30 cellular contexts compared by ENCODE assay signal in genomic region chr1:162929177-162929576, GRCh38.
"Had no signal": no experiment of that assay in that cellular context is flagged by ENCODE, and none has a peak within 500 bp of the region (broad histone marks: within the 10 kb centered on the region; RNA-seq: fewer than 3 reads in every experiment).

No MANE protein-coding gene starts in this region.

- H3K27ac ChIP-seq: adrenal gland, ascending aorta, epithelial cell of prostate, esophagus squamous epithelium, gastroesophageal sphincter, heart right ventricle had no signal

- H3K27me3 Mint-ChIP-seq: brain had no signal

- H3K36me3 Mint-ChIP-seq: activated CD4-positive, alpha-beta memory T cell treated with anti-CD3 and anti-CD28 coated beads for 36 hours; activated naive CD4-positive, alpha-beta T cell treated with anti-CD3 and anti-CD28 coated beads, Interleukin-2, amount 50 U/mL, for 24 hours; activated naive CD8-positive, alpha-beta T cell treated with anti-CD3 and anti-CD28 coated beads for 36 hours; brain had no signal

- H3K9me3 Mint-ChIP-seq: activated CD4-positive, alpha-beta memory T cell treated with anti-CD3 and anti-CD28 coated beads for 36 hours; activated CD4-positive, alpha-beta T cell treated with anti-CD3 and anti-CD28 coated beads, Interleukin-2, amount 10 ng/mL, durations not matched to agents 24 days and 14 days; activated naive CD4-positive, alpha-beta T cell treated with anti-CD3 and anti-CD28 coated beads for 36 hours; activated naive CD4-positive, alpha-beta T cell treated with anti-CD3 and anti-CD28 coated beads, Interleukin-2, amount 50 U/mL, for 24 hours; activated naive CD8-positive, alpha-beta T cell treated with anti-CD3 and anti-CD28 coated beads for 36 hours; activated naive CD8-positive, alpha-beta T cell treated with anti-CD3 and anti-CD28 coated beads, Interleukin-2, amount 50 U/mL, for 24 hours; activated T-helper 1 cell treated with anti-CD3 and anti-CD28 coated beads, Interleukin-12 subunit alpha, Interleukin-12 subunit beta, Interleukin-2, Interleukin-4 antibody, amounts not matched to agents 30 ng/mL and 10 ng/mL and 1 ng/mL, durations not matched to agents 14 hours and 24 hours and 36 hours; activated T-helper 2 cell treated with anti-CD3 and anti-CD28 coated beads, Interferon-gamma antibody, Interleukin-2, Interleukin-4, amounts not matched to agents 10 μg/mL and 5 μg/mL and 100 μg/mL, durations not matched to agents 14 hours and 24 hours and 36 hours; brain; central memory CD8-positive, alpha-beta T cell; T-helper 2 cell treated with Interferon-gamma antibody and Interleukin-4, amounts not matched to agents 5 μg/mL and 100 μg/mL, for 36 hours had no signal

- H3K4me1 Mint-ChIP-seq: activated CD4-positive, alpha-beta T cell treated with anti-CD3 and anti-CD28 coated beads for 36 hours; activated CD4-positive, alpha-beta T cell treated with anti-CD3 and anti-CD28 coated beads, Interleukin-2, amount 10 ng/mL, durations not matched to agents 24 days and 14 days; activated naive CD4-positive, alpha-beta T cell treated with anti-CD3 and anti-CD28 coated beads, Interleukin-2, amount 50 U/mL, for 24 hours; activated naive CD8-positive, alpha-beta T cell treated with anti-CD3 and anti-CD28 coated beads for 36 hours; activated naive CD8-positive, alpha-beta T cell treated with anti-CD3 and anti-CD28 coated beads, Interleukin-2, amount 50 U/mL, for 24 hours; central memory CD8-positive, alpha-beta T cell; T-helper 17 cell had no signal

- FAIRE-seq: colon, endometrium, endothelial cell of umbilical vein had no signal

- ATAC-seq: activated CD4-positive, alpha-beta T cell treated with anti-CD3 and anti-CD28 coated beads for 36 hours; activated naive CD8-positive, alpha-beta T cell treated with anti-CD3 and anti-CD28 coated beads, Interleukin-2, amount 50 U/mL, for 24 hours; gastroesophageal sphincter; heart right ventricle; T-helper 17 cell had no signal

- DNase-seq: activated CD4-positive, alpha-beta memory T cell treated with anti-CD3 and anti-CD28 coated beads for 36 hours; activated CD4-positive, alpha-beta T cell treated with anti-CD3 and anti-CD28 coated beads for 36 hours; activated CD4-positive, alpha-beta T cell treated with anti-CD3 and anti-CD28 coated beads, Interleukin-2, amount 10 ng/mL, durations not matched to agents 24 days and 14 days; activated CD4-positive, CD25-positive, alpha-beta regulatory T cell; activated CD4-positive, CD25-positive, alpha-beta regulatory T cell treated with anti-CD3 and anti-CD28 coated beads, Interleukin-2, amount 50 U/mL, for 72 hours; activated effector memory CD4-positive, alpha-beta T cell treated with anti-CD3 and anti-CD28 coated beads, Interleukin-2, amount 50 U/mL, for 16 hours; activated naive CD4-positive, alpha-beta T cell treated with anti-CD3 and anti-CD28 coated beads for 36 hours; activated naive CD8-positive, alpha-beta T cell treated with anti-CD3 and anti-CD28 coated beads for 36 hours; activated naive CD8-positive, alpha-beta T cell treated with anti-CD3 and anti-CD28 coated beads, Interleukin-2, amount 50 U/mL, for 24 hours; activated T-cell treated with anti-CD3 and anti-CD28 coated beads, Interleukin-2, amount 50 U/mL, for 48 hours; adrenal gland; effector CD8-positive, alpha-beta T cell; esophagus squamous epithelium; foreskin melanocyte; heart right ventricle; T-helper 1 cell; T-helper 17 cell; T1000 had no signal

- H3K27ac Mint-ChIP-seq: activated CD4-positive, alpha-beta memory T cell treated with anti-CD3 and anti-CD28 coated beads for 36 hours; activated CD4-positive, alpha-beta T cell treated with anti-CD3 and anti-CD28 coated beads for 36 hours; activated CD4-positive, alpha-beta T cell treated with anti-CD3 and anti-CD28 coated beads, Interleukin-2, amount 10 ng/mL, durations not matched to agents 24 days and 14 days; activated naive CD4-positive, alpha-beta T cell treated with anti-CD3 and anti-CD28 coated beads for 36 hours; activated naive CD4-positive, alpha-beta T cell treated with anti-CD3 and anti-CD28 coated beads, Interleukin-2, amount 50 U/mL, for 24 hours; activated naive CD8-positive, alpha-beta T cell treated with anti-CD3 and anti-CD28 coated beads for 36 hours; activated naive CD8-positive, alpha-beta T cell treated with anti-CD3 and anti-CD28 coated beads, Interleukin-2, amount 50 U/mL, for 24 hours; activated T-helper 1 cell treated with anti-CD3 and anti-CD28 coated beads, Interleukin-12 subunit alpha, Interleukin-12 subunit beta, Interleukin-2, Interleukin-4 antibody, amounts not matched to agents 30 ng/mL and 10 ng/mL and 1 ng/mL, durations not matched to agents 14 hours and 24 hours and 36 hours; activated T-helper 2 cell treated with anti-CD3 and anti-CD28 coated beads, Interferon-gamma antibody, Interleukin-2, Interleukin-4, amounts not matched to agents 10 μg/mL and 5 μg/mL and 100 μg/mL, durations not matched to agents 14 hours and 24 hours and 36 hours; brain; T-helper 17 cell; T-helper 2 cell treated with Interferon-gamma antibody and Interleukin-4, amounts not matched to agents 5 μg/mL and 100 μg/mL, for 36 hours had no signal

- H3K4me3 Mint-ChIP-seq: activated CD4-positive, alpha-beta memory T cell treated with anti-CD3 and anti-CD28 coated beads for 36 hours; activated CD4-positive, alpha-beta T cell treated with anti-CD3 and anti-CD28 coated beads for 36 hours; activated CD4-positive, alpha-beta T cell treated with anti-CD3 and anti-CD28 coated beads, Interleukin-2, amount 10 ng/mL, durations not matched to agents 24 days and 14 days; activated naive CD4-positive, alpha-beta T cell treated with anti-CD3 and anti-CD28 coated beads for 36 hours; activated naive CD4-positive, alpha-beta T cell treated with anti-CD3 and anti-CD28 coated beads, Interleukin-2, amount 50 U/mL, for 24 hours; activated naive CD8-positive, alpha-beta T cell treated with anti-CD3 and anti-CD28 coated beads for 36 hours; activated naive CD8-positive, alpha-beta T cell treated with anti-CD3 and anti-CD28 coated beads, Interleukin-2, amount 50 U/mL, for 24 hours; activated T-helper 1 cell treated with anti-CD3 and anti-CD28 coated beads, Interleukin-12 subunit alpha, Interleukin-12 subunit beta, Interleukin-2, Interleukin-4 antibody, amounts not matched to agents 30 ng/mL and 10 ng/mL and 1 ng/mL, durations not matched to agents 14 hours and 24 hours and 36 hours; brain; central memory CD8-positive, alpha-beta T cell; T-helper 17 cell; T-helper 2 cell treated with Interferon-gamma antibody and Interleukin-4, amounts not matched to agents 5 μg/mL and 100 μg/mL, for 36 hours had no signal
